In the genomic region with DNA sequence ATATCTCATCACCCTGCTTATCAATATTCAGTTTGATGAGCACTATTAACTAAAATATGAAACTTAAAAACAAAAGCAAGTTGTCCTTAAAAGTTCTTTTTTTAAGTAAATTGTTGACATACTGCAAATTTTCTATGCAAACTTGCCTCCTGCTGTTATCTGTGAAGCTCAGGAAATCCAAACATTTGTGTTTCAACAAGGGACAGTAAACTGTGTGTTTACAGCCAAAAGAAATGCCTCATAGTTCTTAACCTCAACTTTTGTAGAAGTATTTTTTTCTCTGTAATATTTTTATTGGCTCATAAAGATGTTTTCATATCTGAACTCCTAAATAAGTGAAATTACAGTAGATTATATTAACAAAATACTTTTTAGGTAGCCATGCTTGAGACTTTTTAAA, we compare ENCODE assay signal across 28 cellular contexts. TPM values are rescaled to one million over a fixed set of nuclear protein-coding genes. Genes with fewer than 3 reads are reported as not detected.
"Had no signal": no experiment of that assay in that cellular context is flagged by ENCODE, and none has a peak within 500 bp of the region (broad histone marks: within the 10 kb centered on the region; RNA-seq: fewer than 3 reads in every experiment).

No MANE protein-coding gene starts in this region.

- H3K4me1 ChIP-seq: breast epithelium, colonic mucosa, foreskin keratinocyte, right lobe of liver had no signal

- H3K36me3 ChIP-seq: breast epithelium, colonic mucosa had no signal

- H3K9ac ChIP-seq: neural progenitor cell had no signal

- H3K27me3 ChIP-seq: breast epithelium, colonic mucosa, foreskin keratinocyte, heart right ventricle, left lung, neural progenitor cell, right lobe of liver had no signal

- H3K27ac ChIP-seq: breast epithelium, colonic mucosa, foreskin keratinocyte, left lung, neural progenitor cell, right lobe of liver had no signal

- FAIRE-seq: endothelial cell of umbilical vein had no signal

- ATAC-seq: effector memory CD8-positive, alpha-beta T cell; foreskin keratinocyte; left lung; naive thymus-derived CD4-positive, alpha-beta T cell; right lobe of liver; stimulated activated effector memory CD8-positive, alpha-beta T cell treated with anti-CD3 and anti-CD28 coated beads, Interleukin-12 subunit alpha, Interleukin-12 subunit beta, amount 100 ng/mL, for 72 hours; T-helper 17 cell had no signal

- DNase-seq: activated CD4-positive, alpha-beta memory T cell treated with anti-CD3 and anti-CD28 coated beads for 36 hours; activated CD4-positive, alpha-beta T cell treated with anti-CD3 and anti-CD28 coated beads, Interleukin-2, amount 10 ng/mL, durations not matched to agents 24 days and 14 days; activated CD4-positive, CD25-positive, alpha-beta regulatory T cell treated with anti-CD3 and anti-CD28 coated beads, Interleukin-2, amount 50 U/mL, for 72 hours; activated CD8-positive, alpha-beta memory T cell treated with anti-CD3 and anti-CD28 coated beads, Interleukin-2, amount 50 U/mL, for 4 hours; activated effector memory CD4-positive, alpha-beta T cell treated with anti-CD3 and anti-CD28 coated beads, Interleukin-2, amount 50 U/mL, for 16 hours; activated naive CD4-positive, alpha-beta T cell treated with anti-CD3 and anti-CD28 coated beads, Interleukin-2, amount 10 ng/mL, durations not matched to agents 7 days and 5 days; activated naive CD8-positive, alpha-beta T cell treated with anti-CD3 and anti-CD28 coated beads, Interleukin-2, amount 10 ng/mL, durations not matched to agents 7 days and 5 days; activated T-cell treated with anti-CD3 and anti-CD28 coated beads, Interleukin-2, amount 50 U/mL, for 1 hour; amniotic stem cell; colonic mucosa; effector memory CD8-positive, alpha-beta T cell; foreskin keratinocyte; heart right ventricle; left lung; naive thymus-derived CD4-positive, alpha-beta T cell; right lobe of liver; stimulated activated CD4-positive, alpha-beta T cell treated with anti-CD3 and anti-CD28 coated beads, Interleukin-4, amount 100 ng/mL, for 24 hours; T-helper 17 cell; T1000 had no signal

- H3K4me3 ChIP-seq: breast epithelium, colonic mucosa, heart right ventricle, left lung, neural progenitor cell, right lobe of liver had no signal

- H3K9me3 ChIP-seq: breast epithelium, colonic mucosa, heart right ventricle, left lung, right lobe of liver had no signal

RNA-seq across cellular contexts. Expression of a gene that starts 7.6 kb away (rescaled TPM):
- total RNA-seq: activated CD4-positive, alpha-beta T cell treated with anti-CD3 and anti-CD28 coated beads, Interleukin-2, amount 10 ng/mL, durations not matched to agents 24 days and 14 days; activated naive CD8-positive, alpha-beta T cell treated with anti-CD3 and anti-CD28 coated beads, Interleukin-2, amount 10 ng/mL, durations not matched to agents 7 days and 5 days; activated T-helper 1 cell treated with anti-CD3 and anti-CD28 coated beads, Interleukin-12 subunit alpha, Interleukin-12 subunit beta, Interleukin-2, Interleukin-4 antibody, amounts not matched to agents 30 ng/mL and 10 ng/mL and 1 ng/mL, durations not matched to agents 14 hours and 24 hours and 36 hours; endothelial cell of umbilical vein; lung microvascular endothelial cell; omental fat pad; skeletal muscle tissue; subcutaneous adipose tissue had no signal
- polyA plus RNA-seq: endothelial cell of umbilical vein; foreskin keratinocyte; naive thymus-derived CD4-positive, alpha-beta T cell had no signal
